Comparison of ENCODE assay signal across 32 cellular contexts in genomic region chr11:134760307-134760706, GRCh38.
"Had no signal": no experiment of that assay in that cellular context is flagged by ENCODE, and none has a peak within 500 bp of the region (broad histone marks: within the 10 kb centered on the region; RNA-seq: fewer than 3 reads in every experiment).

No MANE protein-coding gene starts in this region.

- H3K27me3 ChIP-seq: cardiac muscle cell, MG63 had no signal

- H3K9ac ChIP-seq: KMS-11 had no signal

- DNase-seq: activated B cell treated with CpG ODN at 0.5 μM for 24 hours; activated CD4-positive, alpha-beta T cell treated with anti-CD3 and anti-CD28 coated beads for 1 hour; activated CD4-positive, alpha-beta T cell treated with anti-CD3 and anti-CD28 coated beads, Interleukin-2, amount 10 ng/mL, durations not matched to agents 24 days and 14 days; activated CD4-positive, alpha-beta T cell treated with anti-CD3 and anti-CD28 coated beads, Interleukin-2, amount 50 U/mL, for 48 hours; activated CD8-positive, alpha-beta memory T cell treated with anti-CD3 and anti-CD28 coated beads, Interleukin-2, amount 10 ng/mL, durations not matched to agents 7 days and 5 days; activated effector memory CD4-positive, alpha-beta T cell treated with anti-CD3 and anti-CD28 coated beads, Interleukin-2, amount 50 U/mL, for 16 hours; activated naive CD4-positive, alpha-beta T cell treated with Interleukin-2 at 50 U/mL for 16 hours; activated T-cell treated with anti-CD3 and anti-CD28 coated beads, Interleukin-2, amount 50 U/mL, for 4 hours; amygdala; MG63; MV-4-11; NCI-H1092 treated with DMSO at 0.1 percent for 48 hours; NCI-H1436; NCI-H1694 treated with DMSO at 0.1 percent for 48 hours; NCI-H2029 treated with DMSO at 0.1 percent for 48 hours; NCI-H345; NCI-H510A; NCI-H526 treated with DMSO at 0.1 percent for 48 hours; NCI-H82; NK-92 treated with Interleukin-12 subunit alpha and Interleukin-12 subunit beta, amount 100 ng/mL, for 24 hours; OCI-M1; RPMI8226; T-helper 2 cell; T1000 had no signal

- H3K9me3 ChIP-seq: MG63 had no signal

- H3K4me2 ChIP-seq: KMS-11 had no signal

- H3K27ac ChIP-seq: cardiac muscle cell, KMS-11, SK-N-MC had no signal

- H3K4me3 ChIP-seq: cardiac muscle cell, MG63, SK-N-MC had no signal

- H3K36me3 ChIP-seq: cardiac muscle cell, MG63 had no signal

- FAIRE-seq: astrocyte, TTC549 had no signal

- ATAC-seq: activated CD8-positive, alpha-beta memory T cell treated with anti-CD3 and anti-CD28 coated beads, Interleukin-2, amount 10 ng/mL, durations not matched to agents 7 days and 5 days; activated T-cell treated with anti-CD3 and anti-CD28 coated beads, Interleukin-2, amount 50 U/mL, for 4 hours; Panc1; Right ventricle myocardium inferior; T-cell had no signal
